Comparison of ENCODE assay signal across 9 cellular contexts in genomic region chr17:18624862-18625501, GRCh38. TPM values are rescaled to one million over a fixed set of nuclear protein-coding genes. Genes with fewer than 3 reads are reported as not detected.
DNase-seq lines count a peak whose midpoint lies in the region; ATAC-seq and TF ChIP-seq lines count a peak whose summit lies in the region.
"Not testable (repeated sequence)": the region's sequence is repeated elsewhere in the genome, so short reads cannot be mapped to it uniquely, and the experiment has no call there.
"Had no signal": no experiment of that assay in that cellular context is flagged by ENCODE, and none has a peak within 500 bp of the region (broad histone marks: within the 10 kb centered on the region; RNA-seq: fewer than 3 reads in every experiment).

No MANE protein-coding gene starts in this region.

- H3K27me3 ChIP-seq in BE2C, result not testable (repeated sequence)

- H3K27me3 Mint-ChIP-seq in activated CD4-positive, alpha-beta T cell treated with anti-CD3 and anti-CD28 coated beads, Interleukin-2, amount 10 ng/mL, durations not matched to agents 7 days and 5 days; MCF 10A (ENCODE audit: insufficient read depth, unreplicated experiment): not testable (repeated sequence)
- peaks cover 9 to 17% (median 11%) of the 10 kb centered on the region in 3 donors for H3K27me3 Mint-ChIP-seq in naive B cell
- peaks cover 3 to 14% of the 10 kb centered on the region in 2 donors for H3K27me3 Mint-ChIP-seq in stimulated activated naive B cell treated with anti-CD40 and anti-IgM and Interleukin-4, amounts not matched to agents 10 μg/mL and 1 μg/mL and 100 μg/mL, for 72 hours

- TF ChIP-seq CTCF in BE2C (IDR thresholded peaks at IDR 0.05; ENCODE audit: low read depth, low read length); MCF 10A (IDR thresholded peaks at IDR 0.05; ENCODE audit: unreplicated experiment): not testable (repeated sequence)

- POLR2A ChIA-PET in activated CD4-positive, alpha-beta T cell treated with anti-CD3 and anti-CD28 coated beads, Interleukin-2, amount 10 ng/mL, durations not matched to agents 7 days and 5 days (lab: Charles Lee); MCF 10A (lab: Yijun Ruan, JAX): not testable (repeated sequence)

- peak overlapping the region; percentile 89 for H3K4me3 Mint-ChIP-seq in activated CD4-positive, alpha-beta T cell treated with anti-CD3 and anti-CD28 coated beads, Interleukin-2, amount 10 ng/mL, durations not matched to agents 7 days and 5 days
- H3K4me3 Mint-ChIP-seq in MCF 10A (ENCODE audit: unreplicated experiment) (peak overlapping the region; percentile 64), naive B cell (peak overlapping the region; percentile 52 to 92 (median 81))
- H3K4me3 Mint-ChIP-seq in stimulated activated naive B cell treated with anti-CD40 and anti-IgM and Interleukin-4, amounts not matched to agents 10 μg/mL and 1 μg/mL and 100 μg/mL, for 72 hours, result peak overlapping the region; percentile 74 to 87

- not testable (repeated sequence) for H3K9me3 ChIP-seq in BE2C

- ATAC-seq in GM21360 (IDR thresholded peaks at IDR 0.05; ENCODE audit: unreplicated experiment) (peak; percentile 7), Right ventricle myocardium inferior (peak; percentile 74), naive B cell (ENCODE audit: low read depth in 2 of 2) (peak in 1 of 2 donors; percentile 13)
- ATAC-seq in stimulated activated naive B cell treated with anti-CD40 and anti-IgM and Interleukin-4, amounts not matched to agents 10 μg/mL and 1 μg/mL and 100 μg/mL, for 72 hours (replicated peaks), result peak; percentile 37 to 53

- H3K27ac Mint-ChIP-seq in activated CD4-positive, alpha-beta T cell treated with anti-CD3 and anti-CD28 coated beads, Interleukin-2, amount 10 ng/mL, durations not matched to agents 7 days and 5 days, result peak overlapping the region; percentile 97
- H3K27ac Mint-ChIP-seq in MCF 10A (ENCODE audit: low read depth, unreplicated experiment) (peak overlapping the region; percentile 3), naive B cell (peak overlapping the region; percentile 57 to 95 (median 89))
- peak overlapping the region; percentile 94 for H3K27ac Mint-ChIP-seq in stimulated activated naive B cell treated with anti-CD40 and anti-IgM and Interleukin-4, amounts not matched to agents 10 μg/mL and 1 μg/mL and 100 μg/mL, for 72 hours

- H3K36me3 Mint-ChIP-seq in activated CD4-positive, alpha-beta T cell treated with anti-CD3 and anti-CD28 coated beads, Interleukin-2, amount 10 ng/mL, durations not matched to agents 7 days and 5 days (ENCODE audit: low read depth); MCF 10A (ENCODE audit: insufficient read depth, unreplicated experiment); naive B cell; stimulated activated naive B cell treated with anti-CD40 and anti-IgM and Interleukin-4, amounts not matched to agents 10 μg/mL and 1 μg/mL and 100 μg/mL, for 72 hours: not testable (repeated sequence)

- not testable (repeated sequence) for DNase-seq in BE2C; naive B cell; stimulated activated naive B cell treated with anti-CD40 and anti-IgM and Interleukin-4, amounts not matched to agents 10 μg/mL and 1 μg/mL and 100 μg/mL, for 72 hours
- DNase-seq in HK-2 (ENCODE audit: unreplicated experiment), result peak; percentile 39
- peak; percentile 12 for DNase-seq in activated CD4-positive, alpha-beta T cell treated with anti-CD3 and anti-CD28 coated beads, Interleukin-2, amount 10 ng/mL, durations not matched to agents 7 days and 5 days
- peak; percentile 17 for DNase-seq in MCF 10A (ENCODE audit: unreplicated experiment)
- peak; percentile 45 for DNase-seq in Right ventricle myocardium inferior (ENCODE audit: missing footprints)

- BruUV-seq in MCF 10A (replicated peaks; lab: Mats Ljungman, UMichigan), result TSS peak; percentile 77

- peaks cover 17% of the 10 kb centered on the region for H3K4me1 Mint-ChIP-seq in activated CD4-positive, alpha-beta T cell treated with anti-CD3 and anti-CD28 coated beads, Interleukin-2, amount 10 ng/mL, durations not matched to agents 7 days and 5 days
- H3K4me1 Mint-ChIP-seq in MCF 10A (ENCODE audit: insufficient read depth, unreplicated experiment), result not testable (repeated sequence)
- H3K4me1 Mint-ChIP-seq in naive B cell, result peaks cover 4 to 15% (median 9%) of the 10 kb centered on the region in 3 donors
- H3K4me1 Mint-ChIP-seq in stimulated activated naive B cell treated with anti-CD40 and anti-IgM and Interleukin-4, amounts not matched to agents 10 μg/mL and 1 μg/mL and 100 μg/mL, for 72 hours, result peaks cover 10 to 13% of the 10 kb centered on the region in 2 donors

- H3K4me1 ChIP-seq in BE2C, result not testable (repeated sequence)

- peak overlapping the region; percentile 50 for H3K4me3 ChIP-seq in BE2C (ENCODE audit: low read depth, low read length)

- not testable (repeated sequence) for H3K36me3 ChIP-seq in BE2C

- intact Hi-C loops in MCF 10A (cut with micrococcal nuclease); Right ventricle myocardium inferior (cut with DNase I): not testable (repeated sequence)

- CTCF ChIA-PET in activated CD4-positive, alpha-beta T cell treated with anti-CD3 and anti-CD28 coated beads, Interleukin-2, amount 10 ng/mL, durations not matched to agents 7 days and 5 days (lab: Charles Lee), result interaction anchor here (0.7 to 1.8 kb wide), 13 partner anchors 13 to 536 kb away, joined by 3 to 9 read pairs (median 3); partner anchors contain the start of genes FOXO3B and PRPSAP2
- CTCF ChIA-PET in MCF 10A (lab: Yijun Ruan, JAX), result interaction anchor here (0.7 to 1.7 kb wide), 7 partner anchors 9 to 390 kb away, joined by 3 to 8 read pairs (median 4); partner anchors contain the start of gene SHMT1

- not testable (repeated sequence) for H3K9me3 Mint-ChIP-seq in activated CD4-positive, alpha-beta T cell treated with anti-CD3 and anti-CD28 coated beads, Interleukin-2, amount 10 ng/mL, durations not matched to agents 7 days and 5 days; MCF 10A (ENCODE audit: unreplicated experiment); naive B cell; stimulated activated naive B cell treated with anti-CD40 and anti-IgM and Interleukin-4, amounts not matched to agents 10 μg/mL and 1 μg/mL and 100 μg/mL, for 72 hours

RNA-seq across cellular contexts. Expression of gene TBC1D28, which starts 19.2 kb away (rescaled TPM):
- not detected for polyA plus RNA-seq in BE2C (2012; ENCODE audit: insufficient read depth, insufficient read length, low read depth)
- total RNA-seq in activated CD4-positive, alpha-beta T cell treated with anti-CD3 and anti-CD28 coated beads, Interleukin-2, amount 10 ng/mL, durations not matched to agents 7 days and 5 days, result not detected
- total RNA-seq in MCF 10A (2022), result not detected in 2 replicates
- total RNA-seq in Right ventricle myocardium inferior, result not detected
- polyA plus RNA-seq in naive B cell (ENCODE audit: low read depth in 6 of 6), result not detected
- total RNA-seq: mammary epithelial cell had no signal
- polyA plus RNA-seq: mammary epithelial cell had no signal

RNA-seq across cellular contexts. Expression of gene FOXO3B, which starts 57.1 kb away (rescaled TPM):
- polyA plus RNA-seq in BE2C (2012; ENCODE audit: insufficient read depth, insufficient read length, low read depth), result 2.0 TPM
- total RNA-seq in activated CD4-positive, alpha-beta T cell treated with anti-CD3 and anti-CD28 coated beads, Interleukin-2, amount 10 ng/mL, durations not matched to agents 7 days and 5 days, result 1 to 10 TPM; 3.1 to 3.2 TPM
- total RNA-seq in MCF 10A (2022) (3.3 and 3.7 TPM in 2 replicates), Right ventricle myocardium inferior (1.2 TPM)
- 1 to 10 TPM in 5 of 6 donors, under 1 TPM in 1; 0.64 to 3.6 (median 2.2) TPM for polyA plus RNA-seq in naive B cell (ENCODE audit: low read depth in 6 of 6)

Comparison
In these comparisons a context has a peak if more than half of its experiments do, and no peak if none do; other contexts are left out.
1. H3K27ac Mint-ChIP-seq: peak in every context shown above with its lines; median percentile 97 in activated CD4-positive, alpha-beta T cell treated with anti-CD3 and anti-CD28 coated beads, Interleukin-2, amount 10 ng/mL, durations not matched to agents 7 days and 5 days; 94 in stimulated activated naive B cell treated with anti-CD40 and anti-IgM and Interleukin-4, amounts not matched to agents 10 μg/mL and 1 μg/mL and 100 μg/mL, for 72 hours; 89 in naive B cell; 3 in MCF 10A.